8 cellular contexts compared by ENCODE assay signal in genomic region chr5:36739751-36740221, GRCh38.
A peak's percentile ranks its signal among the peaks of the same experiment; 100 is the strongest.
DNase-seq lines count a peak whose midpoint lies in the region; ATAC-seq and TF ChIP-seq lines count a peak whose summit lies in the region.

No MANE protein-coding gene starts in this region.

- H3K27me3 Mint-ChIP-seq in WTC11 (ENCODE audit: low read depth): no peaks in the 10 kb centered on the region
- peaks cover 56% of the 10 kb centered on the region for H3K27me3 Mint-ChIP-seq in central memory CD8-positive, alpha-beta T cell

- WGBS in lower leg skin, 2 donors: 21 to 29% methylated on average over 5 of the region's 5 CpGs

- TF ChIP-seq CTCF in WTC11 (IDR thresholded peaks at IDR 0.05) (peak; percentile 87), lower leg skin (IDR thresholded peaks at IDR 0.05) (no peak)

- H3K4me1 Mint-ChIP-seq in WTC11: peaks cover 22% of the 10 kb centered on the region
- peaks cover 6% of the 10 kb centered on the region for H3K4me1 Mint-ChIP-seq in central memory CD8-positive, alpha-beta T cell

- CTCF ChIA-PET in WTC11 (lab: Charles Lee): interaction anchor here (0.6 to 4.0 kb wide), 29 partner anchors 9 to 480 kb away, joined by 3 to 21 read pairs (median 4); partner anchors contain the start of gene NIPBL

- H3K36me3 Mint-ChIP-seq in WTC11: no peaks in the 10 kb centered on the region
- no peaks in the 10 kb centered on the region for H3K36me3 Mint-ChIP-seq in central memory CD8-positive, alpha-beta T cell (ENCODE audit: insufficient read depth)

- intact Hi-C loops in lower leg skin (cut with DNase I; ENCODE audit: low total_unique reads): loop anchor here (5.0 to 10.0 kb wide), 2 partner anchors 128 to 265 kb away; no protein-coding TSS in a partner anchor

- POLR2A ChIA-PET in WTC11 (lab: Charles Lee): no interaction called here

- peak; percentile 93 for DNase-seq in NCI-H510A treated with DMSO at 0.1 percent for 48 hours (lab: John Stamatoyannopoulos, UW)
- no peak for DNase-seq in NCI-H510A (lab: John Stamatoyannopoulos, UW)
- peak; percentile 54 for DNase-seq in NCI-H2196 treated with DMSO at 0.1 percent for 48 hours (lab: John Stamatoyannopoulos, UW; ENCODE audit: unreplicated experiment)
- peak; percentile 90 for DNase-seq in WTC11 (ENCODE audit: low spot score)
- DNase-seq in central memory CD8-positive, alpha-beta T cell (ENCODE audit: low spot score in 2 of 2): peak; percentile 47 to 53
- peak; percentile 72 to 91 for DNase-seq in lower leg skin (ENCODE audit: low spot score in 2 of 2)
- peak in 2 of 3 experiments; percentile 14 to 23 for DNase-seq in stimulated activated CD4-positive, alpha-beta T cell treated with anti-CD3 and anti-CD28 coated beads, TNF-alpha, amount 100 ng/mL, for 4 hours (ENCODE audit: low read depth in 3 of 3)

- peak; percentile 47 for ATAC-seq in HG03039 (IDR thresholded peaks at IDR 0.05; ENCODE audit: unreplicated experiment)
- ATAC-seq in WTC11: peak; percentile 57
- ATAC-seq in central memory CD8-positive, alpha-beta T cell (replicated peaks; ENCODE audit: extremely low read depth, poor library complexity, severe bottlenecking): peak; percentile 59

- no peaks in the 10 kb centered on the region for H3K9me3 Mint-ChIP-seq in WTC11
- no peaks in the 10 kb centered on the region for H3K9me3 Mint-ChIP-seq in central memory CD8-positive, alpha-beta T cell

- H3K4me3 ChIP-seq in lower leg skin (ENCODE audit: low read depth, poor library complexity, severe bottlenecking): no peak overlapping the region

- no peak for TF ChIP-seq POLR2A in lower leg skin (IDR thresholded peaks at IDR 0.05)

- no peak overlapping the region for H3K27ac Mint-ChIP-seq in WTC11
- no peak overlapping the region for H3K27ac Mint-ChIP-seq in central memory CD8-positive, alpha-beta T cell (ENCODE audit: low read depth)

- H3K4me3 Mint-ChIP-seq in WTC11: no peak overlapping the region
- H3K4me3 Mint-ChIP-seq in central memory CD8-positive, alpha-beta T cell: no peak overlapping the region

TF ChIP-seq in WTC11, 78 proteins besides CTCF, POLR2A, EP300 and RAD21:
- TF ChIP-seq ATF2 (CRISPR knock-in tag; IDR thresholded peaks at IDR 0.05; ENCODE audit: borderline replicate concordance, low read depth): no peak
- TF ChIP-seq ATF3 (CRISPR knock-in tag; conservative IDR thresholded peaks at IDR 0.05): no peak
